Comparison of ENCODE assay signal across 1 cellular context in the genomic region with DNA sequence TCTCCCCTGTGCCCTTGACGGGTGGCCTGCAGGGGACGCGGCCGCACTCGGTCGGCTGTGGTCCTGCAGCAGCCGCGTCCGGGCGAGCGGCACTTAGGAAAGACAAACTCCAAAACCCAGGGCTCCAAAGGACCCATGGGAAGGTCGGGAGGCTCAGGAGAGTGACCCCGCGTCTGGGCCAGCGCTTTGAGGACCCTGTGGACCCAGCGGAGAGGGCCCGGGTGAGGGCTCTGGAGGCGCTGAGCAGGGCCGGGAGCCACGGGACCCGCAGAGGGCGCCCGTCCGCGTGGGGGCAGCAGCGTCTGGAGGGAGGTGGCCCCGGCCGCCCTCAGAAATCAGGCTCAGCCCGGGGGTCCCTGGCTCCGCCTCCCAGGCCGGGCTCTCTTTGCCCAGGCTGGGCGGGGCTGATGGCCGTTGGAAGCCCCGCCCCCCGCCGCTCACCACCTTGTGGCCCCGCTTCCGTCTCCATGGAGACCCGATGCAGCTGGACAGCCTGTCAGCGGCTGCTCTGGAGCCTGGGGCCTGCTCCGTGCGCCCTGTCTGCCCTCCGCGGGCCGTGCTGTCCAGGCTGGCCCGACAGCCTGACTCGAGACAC.
TF ChIP-seq lines count a peak whose summit lies in the region.

No MANE protein-coding gene starts in this region.

TF ChIP-seq in HCT116, 20 proteins besides CTCF, POLR2A, EP300 and RAD21 (continued from another document):
- TF ChIP-seq, protein P1, sequence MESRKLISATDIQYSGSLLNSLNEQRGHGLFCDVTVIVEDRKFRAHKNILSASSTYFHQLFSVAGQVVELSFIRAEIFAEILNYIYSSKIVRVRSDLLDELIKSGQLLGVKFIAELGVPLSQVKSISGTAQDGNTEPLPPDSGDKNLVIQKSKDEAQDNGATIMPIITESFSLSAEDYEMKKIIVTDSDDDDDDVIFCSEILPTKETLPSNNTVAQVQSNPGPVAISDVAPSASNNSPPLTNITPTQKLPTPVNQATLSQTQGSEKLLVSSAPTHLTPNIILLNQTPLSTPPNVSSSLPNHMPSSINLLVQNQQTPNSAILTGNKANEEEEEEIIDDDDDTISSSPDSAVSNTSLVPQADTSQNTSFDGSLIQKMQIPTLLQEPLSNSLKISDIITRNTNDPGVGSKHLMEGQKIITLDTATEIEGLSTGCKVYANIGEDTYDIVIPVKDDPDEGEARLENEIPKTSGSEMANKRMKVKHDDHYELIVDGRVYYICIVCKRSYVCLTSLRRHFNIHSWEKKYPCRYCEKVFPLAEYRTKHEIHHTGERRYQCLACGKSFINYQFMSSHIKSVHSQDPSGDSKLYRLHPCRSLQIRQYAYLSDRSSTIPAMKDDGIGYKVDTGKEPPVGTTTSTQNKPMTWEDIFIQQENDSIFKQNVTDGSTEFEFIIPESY (IDR thresholded peaks at IDR 0.05; ENCODE audit: extremely low read depth, insufficient replicate concordance, low read length) = no peak
- TF ChIP-seq CBX3 (IDR thresholded peaks at IDR 0.05; ENCODE audit: low read depth) = no peak
- TF ChIP-seq YY1 (IDR thresholded peaks at IDR 0.05; ENCODE audit: extremely low read depth, insufficient replicate concordance, low read depth, low read length) = no peak
